In genomic region chr7:44038553-44038952, GRCh38 we compare ENCODE assay signal across 5 cellular contexts. TPM values are rescaled to one million over a fixed set of nuclear protein-coding genes. Genes with fewer than 3 reads are reported as not detected.
"Had no signal": no experiment of that assay in that cellular context is flagged by ENCODE, and none has a peak within 500 bp of the region (broad histone marks: within the 10 kb centered on the region; RNA-seq: fewer than 3 reads in every experiment).

No MANE protein-coding gene starts in this region.

RNA-seq across cellular contexts. Expression of gene PGAM2, which starts 26.8 kb away (rescaled TPM):
- total RNA-seq: K562, SK-MEL-5 had no signal
- polyA plus RNA-seq: IgD-negative memory B cell, K562 had no signal

RNA-seq across cellular contexts. Expression of gene SPDYE1, which starts 40.9 kb away (rescaled TPM):
- total RNA-seq: K562, M059J, SK-MEL-5 had no signal
- polyA plus RNA-seq: SK-N-SH had no signal
